9 cellular contexts compared by ENCODE assay signal in genomic region chr12:128797119-128798118, GRCh38. TPM values are rescaled to one million over a fixed set of nuclear protein-coding genes. Genes with fewer than 3 reads are reported as not detected.
DNase-seq lines count a peak whose midpoint lies in the region; ATAC-seq and TF ChIP-seq lines count a peak whose summit lies in the region.
"Had no signal": no experiment of that assay in that cellular context is flagged by ENCODE, and none has a peak within 500 bp of the region (broad histone marks: within the 10 kb centered on the region; RNA-seq: fewer than 3 reads in every experiment).

No MANE protein-coding gene starts in this region.

- no peak overlapping the region for H3K4me3 Mint-ChIP-seq in CD14-positive monocyte
- H3K4me3 Mint-ChIP-seq: neural crest cell had no signal

- peak overlapping the region; percentile 46 to 93 (median 76) for H3K27ac Mint-ChIP-seq in CD14-positive monocyte

- no peaks in the 10 kb centered on the region for H3K27me3 Mint-ChIP-seq in CD14-positive monocyte (ENCODE audit: low read depth in 3 of 3)

- peaks cover 51% of the 10 kb centered on the region for H3K4me1 Mint-ChIP-seq in CD14-positive monocyte

- ATAC-seq in GM21390 (IDR thresholded peaks at IDR 0.05; ENCODE audit: unreplicated experiment) (peak; percentile 38), HG03571 (IDR thresholded peaks at IDR 0.05; ENCODE audit: unreplicated experiment) (peak; percentile 36)

- DNase-seq in CD14-positive monocyte (ENCODE audit: low spot score) = no peak
- peak; percentile 40 for DNase-seq in fibroblast of mammary gland (ENCODE audit: low read depth)
- DNase-seq in NOMO-1 treated with DMSO at 0.1 percent for 48 hours (lab: John Stamatoyannopoulos, UW; ENCODE audit: unreplicated experiment) = no peak
- no peak for DNase-seq in EL
- DNase-seq in stimulated activated CD4-positive, alpha-beta T cell treated with anti-CD3 and anti-CD28 coated beads, Interleukin-4, amount 100 ng/mL, for 24 hours = no peak
- no peak for DNase-seq in coronary artery (ENCODE audit: low spot score)

- H3K4me3 ChIP-seq in fibroblast of mammary gland (ENCODE audit: control insufficient read depth, low read depth, low read length) = no peak overlapping the region
- H3K4me3 ChIP-seq in coronary artery = no peak overlapping the region

- H3K9me3 Mint-ChIP-seq in CD14-positive monocyte = peaks cover 0 to 2% (median 0%) of the 10 kb centered on the region in 7 donors
- H3K9me3 Mint-ChIP-seq: neural crest cell had no signal

- intact Hi-C loops in CD14-positive monocyte (cut with micrococcal nuclease) = no loop called here

- H3K36me3 Mint-ChIP-seq in CD14-positive monocyte = peaks cover 75 to 92% of the 10 kb centered on the region in 2 donors

- no peak overlapping the region for H3K27ac ChIP-seq in coronary artery

- TF ChIP-seq CTCF in CD14-positive monocyte (IDR thresholded peaks at IDR 0.05) (no peak), fibroblast of mammary gland (conservative IDR thresholded peaks at IDR 0.05; ENCODE audit: control insufficient read depth, insufficient read depth, low read depth, low read length) (no peak), coronary artery (IDR thresholded peaks at IDR 0.05) (no peak)

RNA-seq across cellular contexts. Expression of gene SLC15A4, which starts 26.3 kb away (rescaled TPM):
- polyA plus RNA-seq in CD14-positive monocyte = 10 to 100 TPM in 1 of 2 donors, 1 to 10 TPM in 1; 5.4 to 14.8 TPM

RNA-seq across cellular contexts. Expression of gene GLT1D1, which starts 55.9 kb away (rescaled TPM):
- polyA plus RNA-seq in CD14-positive monocyte = 10 to 100 TPM; 40.6 to 55.6 TPM
